ENCODE assay signal across 18 cellular contexts in the genomic region with DNA sequence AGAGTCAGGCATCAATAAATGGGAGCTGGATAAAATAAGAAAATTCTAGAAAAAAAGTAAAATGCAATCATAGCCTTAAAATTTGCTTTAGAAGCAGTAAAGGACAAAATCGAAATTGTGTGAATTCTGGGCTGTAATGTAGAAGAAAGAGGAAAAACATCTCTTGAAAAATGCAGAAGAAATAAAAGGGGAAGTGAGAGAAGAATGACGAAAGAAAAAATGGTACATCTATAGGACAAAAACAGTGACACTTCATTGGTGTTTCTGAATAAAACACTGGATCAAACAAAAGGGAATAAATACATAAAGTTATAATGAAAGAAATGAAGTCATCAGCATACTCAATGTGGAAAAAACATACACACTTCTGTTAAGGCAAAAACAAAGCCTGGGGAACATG.
"Had no signal": no experiment of that assay in that cellular context is flagged by ENCODE, and none has a peak within 500 bp of the region (broad histone marks: within the 10 kb centered on the region; RNA-seq: fewer than 3 reads in every experiment).

No MANE protein-coding gene starts in this region.

- H3K4me1 Mint-ChIP-seq: endodermal cell had no signal

- H3K36me3 Mint-ChIP-seq: natural killer cell treated with Interleukin-12 subunit alpha and Interleukin-12 subunit beta and Interleukin-15 and Interleukin-18, amount 100 ng/mL, for 72 hours had no signal

- ATAC-seq: lower lobe of right lung; natural killer cell treated with Interleukin-12 subunit alpha and Interleukin-12 subunit beta and Interleukin-15 and Interleukin-18, amount 100 ng/mL, for 72 hours had no signal

- H3K9me3 Mint-ChIP-seq: endodermal cell had no signal

- H3K27me3 Mint-ChIP-seq: natural killer cell treated with Interleukin-12 subunit alpha and Interleukin-12 subunit beta and Interleukin-15 and Interleukin-18, amount 100 ng/mL, for 72 hours; stimulated activated naive CD8-positive, alpha-beta T cell treated with anti-CD3 and anti-CD28 coated beads, Interleukin-15, Interleukin-2, amounts not matched to agents 100 ng/mL and 50 ng/mL, for 24 hours had no signal

- H3K4me3 Mint-ChIP-seq: endodermal cell; natural killer cell treated with Interleukin-12 subunit alpha and Interleukin-12 subunit beta and Interleukin-15 and Interleukin-18, amount 100 ng/mL, for 72 hours; stimulated activated naive CD8-positive, alpha-beta T cell treated with anti-CD3 and anti-CD28 coated beads, Interleukin-15, Interleukin-2, amounts not matched to agents 100 ng/mL and 50 ng/mL, for 24 hours had no signal

- H3K27ac Mint-ChIP-seq: endodermal cell; natural killer cell treated with Interleukin-12 subunit alpha and Interleukin-12 subunit beta and Interleukin-15 and Interleukin-18, amount 100 ng/mL, for 72 hours; stimulated activated naive CD8-positive, alpha-beta T cell treated with anti-CD3 and anti-CD28 coated beads, Interleukin-15, Interleukin-2, amounts not matched to agents 100 ng/mL and 50 ng/mL, for 24 hours had no signal

- DNase-seq: activated CD4-positive, CD25-positive, alpha-beta regulatory T cell treated with anti-CD3 and anti-CD28 coated beads, Interleukin-2, amount 50 U/mL, for 72 hours; activated CD8-positive, alpha-beta memory T cell treated with anti-CD3 and anti-CD28 coated beads for 24 hours; activated CD8-positive, alpha-beta memory T cell treated with anti-CD3 and anti-CD28 coated beads, Interleukin-2, amount 50 U/mL, for 48 hours; activated effector memory CD4-positive, alpha-beta T cell treated with Interleukin-2 at 50 U/mL for 16 hours; activated naive CD4-positive, alpha-beta T cell treated with anti-CD3 and anti-CD28 coated beads, Interleukin-2, amount 50 U/mL, for 16 hours; activated T-cell treated with anti-CD3 and anti-CD28 coated beads, Interleukin-2, amount 50 U/mL, for 48 hours; aorta; brain microvascular endothelial cell; central memory CD4-positive, alpha-beta T cell; endodermal cell; foreskin fibroblast; hypothalamus; lower lobe of right lung; posterior cingulate gyrus; stimulated activated CD4-positive, alpha-beta T cell treated with anti-CD3 and anti-CD28 coated beads, Interleukin-1b, Interleukin-23, amount 100 ng/mL, for 48 hours; T1000 had no signal
